Comparison of ENCODE assay signal across 25 cellular contexts in the genomic region with DNA sequence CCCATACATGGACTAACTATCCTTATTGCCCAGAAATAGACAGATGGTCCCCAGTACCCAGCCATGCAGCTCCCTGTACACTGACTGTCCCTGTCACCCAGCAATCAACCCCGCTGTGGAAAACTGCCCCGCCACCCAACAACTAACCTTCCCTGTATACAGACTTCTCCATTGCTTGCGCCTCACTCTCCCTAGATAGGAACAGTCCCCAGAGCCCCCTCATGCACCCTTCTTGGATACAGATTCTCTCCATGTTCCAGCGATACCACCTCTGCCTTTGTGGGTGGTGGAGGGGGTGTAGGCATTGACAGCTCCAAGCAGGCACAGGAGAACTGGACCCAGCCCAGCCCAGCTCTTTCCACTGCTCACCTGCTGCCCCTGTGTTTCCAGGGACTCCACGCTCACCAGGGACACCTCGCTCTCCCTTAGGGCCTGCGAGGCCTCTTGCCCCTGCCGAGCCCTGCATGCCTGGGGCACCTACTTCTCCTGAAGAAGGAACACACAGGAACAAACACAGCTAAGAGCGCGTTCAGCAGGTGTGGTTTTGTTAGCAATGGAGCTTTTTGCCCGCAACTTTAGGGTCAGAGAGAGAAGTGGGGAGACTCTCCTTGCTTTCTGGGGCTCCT. TPM values are rescaled to one million over a fixed set of nuclear protein-coding genes. Genes with fewer than 3 reads are reported as not detected.
"Had no signal": no experiment of that assay in that cellular context is flagged by ENCODE, and none has a peak within 500 bp of the region (broad histone marks: within the 10 kb centered on the region; RNA-seq: fewer than 3 reads in every experiment).

No MANE protein-coding gene starts in this region.

- H3K27me3 ChIP-seq: gastroesophageal sphincter, hepatocyte, right lobe of liver, upper lobe of left lung had no signal

- H3K9me3 ChIP-seq: gastroesophageal sphincter, right lobe of liver, upper lobe of left lung had no signal

- H3K4me3 Mint-ChIP-seq: activated CD4-positive, alpha-beta T cell treated with anti-CD3 and anti-CD28 coated beads for 36 hours; activated naive CD4-positive, alpha-beta T cell treated with anti-CD3 and anti-CD28 coated beads, Interleukin-2, amount 50 U/mL, for 24 hours; activated naive CD8-positive, alpha-beta T cell treated with anti-CD3 and anti-CD28 coated beads, Interleukin-2, amount 50 U/mL, for 24 hours; central memory CD8-positive, alpha-beta T cell; natural killer cell treated with Interleukin-12 subunit alpha and Interleukin-12 subunit beta and Interleukin-15 and Interleukin-18, amount 100 ng/mL, for 72 hours; stimulated activated naive CD8-positive, alpha-beta T cell treated with anti-CD3 and anti-CD28 coated beads, Interleukin-15, Interleukin-2, amounts not matched to agents 100 ng/mL and 50 ng/mL, for 24 hours had no signal

- DNase-seq: activated CD4-positive, alpha-beta T cell treated with anti-CD3 and anti-CD28 coated beads for 36 hours; activated CD4-positive, alpha-beta T cell treated with anti-CD3 and anti-CD28 coated beads, Interleukin-2, amount 50 U/mL, for 48 hours; activated CD4-positive, CD25-positive, alpha-beta regulatory T cell; activated naive CD8-positive, alpha-beta T cell treated with anti-CD3 and anti-CD28 coated beads, Interleukin-2, amount 50 U/mL, for 24 hours; amygdala; dermis blood vessel endothelial cell; effector CD8-positive, alpha-beta T cell; left cardiac atrium; mesenchymal stem cell; posterior cingulate gyrus; right lobe of liver; stimulated activated CD4-positive, alpha-beta T cell treated with anti-CD3 and anti-CD28 coated beads, Interleukin-2, amount 100 ng/mL, for 48 hours had no signal

- H3K36me3 Mint-ChIP-seq: activated naive CD4-positive, alpha-beta T cell treated with anti-CD3 and anti-CD28 coated beads, Interleukin-2, amount 50 U/mL, for 24 hours; natural killer cell treated with Interleukin-12 subunit alpha and Interleukin-12 subunit beta and Interleukin-15 and Interleukin-18, amount 100 ng/mL, for 72 hours had no signal

- ATAC-seq: activated CD4-positive, alpha-beta T cell treated with anti-CD3 and anti-CD28 coated beads for 36 hours; activated naive CD8-positive, alpha-beta T cell treated with anti-CD3 and anti-CD28 coated beads, Interleukin-2, amount 50 U/mL, for 24 hours; gastroesophageal sphincter; left cardiac atrium; natural killer cell treated with Interleukin-12 subunit alpha and Interleukin-12 subunit beta and Interleukin-15 and Interleukin-18, amount 100 ng/mL, for 72 hours; right lobe of liver had no signal

- H3K27me3 Mint-ChIP-seq: activated CD4-positive, alpha-beta T cell treated with anti-CD3 and anti-CD28 coated beads for 36 hours; activated naive CD8-positive, alpha-beta T cell treated with anti-CD3 and anti-CD28 coated beads, Interleukin-2, amount 50 U/mL, for 24 hours; stimulated activated naive CD8-positive, alpha-beta T cell treated with anti-CD3 and anti-CD28 coated beads, Interleukin-15, Interleukin-2, amounts not matched to agents 100 ng/mL and 50 ng/mL, for 24 hours had no signal

- H3K27ac Mint-ChIP-seq: activated CD4-positive, alpha-beta T cell treated with anti-CD3 and anti-CD28 coated beads for 36 hours; activated naive CD4-positive, alpha-beta T cell treated with anti-CD3 and anti-CD28 coated beads, Interleukin-2, amount 50 U/mL, for 24 hours; activated naive CD8-positive, alpha-beta T cell treated with anti-CD3 and anti-CD28 coated beads, Interleukin-2, amount 50 U/mL, for 24 hours; activated T-helper 2 cell treated with anti-CD3 and anti-CD28 coated beads, Interferon-gamma antibody, Interleukin-2, Interleukin-4, amounts not matched to agents 10 μg/mL and 5 μg/mL and 100 μg/mL, durations not matched to agents 14 hours and 24 hours and 36 hours; natural killer cell treated with Interleukin-12 subunit alpha and Interleukin-12 subunit beta and Interleukin-15 and Interleukin-18, amount 100 ng/mL, for 72 hours; stimulated activated naive CD8-positive, alpha-beta T cell treated with anti-CD3 and anti-CD28 coated beads, Interleukin-15, Interleukin-2, amounts not matched to agents 100 ng/mL and 50 ng/mL, for 24 hours had no signal

- H3K4me1 Mint-ChIP-seq: central memory CD8-positive, alpha-beta T cell had no signal

- H3K36me3 ChIP-seq: right lobe of liver had no signal

- H3K9me3 Mint-ChIP-seq: activated naive CD4-positive, alpha-beta T cell treated with anti-CD3 and anti-CD28 coated beads, Interleukin-2, amount 50 U/mL, for 24 hours; activated naive CD8-positive, alpha-beta T cell treated with anti-CD3 and anti-CD28 coated beads, Interleukin-2, amount 50 U/mL, for 24 hours; activated T-helper 2 cell treated with anti-CD3 and anti-CD28 coated beads, Interferon-gamma antibody, Interleukin-2, Interleukin-4, amounts not matched to agents 10 μg/mL and 5 μg/mL and 100 μg/mL, durations not matched to agents 14 hours and 24 hours and 36 hours; central memory CD8-positive, alpha-beta T cell; natural killer cell treated with Interleukin-12 subunit alpha and Interleukin-12 subunit beta and Interleukin-15 and Interleukin-18, amount 100 ng/mL, for 72 hours; stimulated activated naive CD8-positive, alpha-beta T cell treated with anti-CD3 and anti-CD28 coated beads, Interleukin-15, Interleukin-2, amounts not matched to agents 100 ng/mL and 50 ng/mL, for 24 hours had no signal

- H3K4me1 ChIP-seq: gastroesophageal sphincter, right lobe of liver had no signal

- H3K4me3 ChIP-seq: gastroesophageal sphincter, hepatocyte, right lobe of liver, upper lobe of left lung had no signal

RNA-seq across cellular contexts. Expression of gene SFTPD, which starts 7.2 kb away (rescaled TPM):
- total RNA-seq: activated CD4-positive, alpha-beta T cell treated with anti-CD3 and anti-CD28 coated beads for 36 hours; activated T-helper 2 cell treated with anti-CD3 and anti-CD28 coated beads, Interferon-gamma antibody, Interleukin-2, Interleukin-4, amounts not matched to agents 10 μg/mL and 5 μg/mL and 100 μg/mL, durations not matched to agents 14 hours and 24 hours and 36 hours; dermis blood vessel endothelial cell; epithelial cell of proximal tubule; fibroblast of lung; fibroblast of villous mesenchyme; natural killer cell treated with Interleukin-12 subunit alpha and Interleukin-12 subunit beta and Interleukin-15 and Interleukin-18, amount 100 ng/mL, for 72 hours; skeletal muscle tissue; T-helper 1 cell treated with Interleukin-12 subunit alpha and Interleukin-12 subunit beta and Interleukin-4 antibody, amounts not matched to agents 30 ng/mL and 1 ng/mL, for 36 hours had no signal
